Comparison of ENCODE assay signal across 1 cellular context in genomic region chr13:57036290-57036689, GRCh38.
TF ChIP-seq lines count a peak whose summit lies in the region.

No MANE protein-coding gene starts in this region.

TF ChIP-seq in WTC11, 78 proteins besides CTCF, POLR2A, EP300 and RAD21:
- no peak for TF ChIP-seq ATF3 (CRISPR knock-in tag; conservative IDR thresholded peaks at IDR 0.05)
- TF ChIP-seq HMGA2 (CRISPR knock-in tag; IDR thresholded peaks at IDR 0.05), result 0 out of 2 replicates have a peak, but pooled peaks have one; percentile 11
- no peak for TF ChIP-seq GTF2I (CRISPR knock-in tag; conservative IDR thresholded peaks at IDR 0.05)
- TF ChIP-seq ZNF396 (CRISPR knock-in tag; IDR thresholded peaks at IDR 0.05; ENCODE audit: borderline replicate concordance), result no peak
- TF ChIP-seq AR (CRISPR knock-in tag; IDR thresholded peaks at IDR 0.05), result no peak
- no peak for TF ChIP-seq ZNF416 (CRISPR knock-in tag; IDR thresholded peaks at IDR 0.05)
